11 cellular contexts compared by ENCODE assay signal in the genomic region with DNA sequence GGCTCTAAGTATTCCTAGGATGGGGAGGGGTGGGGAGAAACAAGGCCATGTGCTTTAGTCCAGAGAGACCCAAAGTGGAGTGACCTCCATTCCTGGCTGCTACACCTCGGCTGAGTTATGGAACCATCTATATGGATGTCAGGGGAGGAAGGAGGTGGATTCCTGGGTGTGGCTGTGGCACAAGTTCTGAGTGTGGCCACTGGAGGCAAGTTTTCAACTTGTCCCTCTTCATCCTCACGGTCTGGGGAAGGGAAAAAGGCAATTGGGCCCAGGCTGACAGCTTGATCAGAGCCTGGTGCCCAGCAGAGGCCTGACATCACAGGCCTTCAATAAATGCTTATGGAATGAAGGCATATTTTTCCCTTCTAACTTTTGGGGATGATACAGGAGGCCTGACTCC. TPM values are rescaled to one million over a fixed set of nuclear protein-coding genes. Genes with fewer than 3 reads are reported as not detected.
DNase-seq lines count a peak whose midpoint lies in the region; ATAC-seq and TF ChIP-seq lines count a peak whose summit lies in the region.
"Had no signal": no experiment of that assay in that cellular context is flagged by ENCODE, and none has a peak within 500 bp of the region (broad histone marks: within the 10 kb centered on the region; RNA-seq: fewer than 3 reads in every experiment).

No MANE protein-coding gene starts in this region.

- CTCF ChIA-PET in activated CD4-positive, alpha-beta T cell treated with anti-CD3 and anti-CD28 coated beads, Interleukin-2, amount 10 ng/mL, durations not matched to agents 7 days and 5 days (lab: Charles Lee), result interaction anchor here (0.6 kb wide), 2 partner anchors 11 to 88 kb away, joined by 3 to 4 read pairs; no protein-coding TSS in a partner anchor

- POLR2A ChIA-PET in activated CD4-positive, alpha-beta T cell treated with anti-CD3 and anti-CD28 coated beads, Interleukin-2, amount 10 ng/mL, durations not matched to agents 7 days and 5 days (lab: Charles Lee), result no interaction called here

- TF ChIP-seq EP300 in stomach (IDR thresholded peaks at IDR 0.05), result no peak

- H4K20me1 ChIP-seq in MM.1S (ENCODE audit: insufficient read depth, low read length), result no peaks in the 10 kb centered on the region

- 42 to 43% methylated on average over 1 to 2 of the region's 2 CpGs for WGBS in esophagus squamous epithelium, 2 donors
- 53 to 67% (median 64%) methylated on average over 2 of the region's 2 CpGs for WGBS in stomach, 5 donors

- no peak overlapping the region for H2AFZ ChIP-seq in MM.1S (ENCODE audit: low read length)

- peaks cover 40% of the 10 kb centered on the region for H3K4me1 Mint-ChIP-seq in activated CD4-positive, alpha-beta T cell treated with anti-CD3 and anti-CD28 coated beads, Interleukin-2, amount 10 ng/mL, durations not matched to agents 7 days and 5 days

- peak overlapping the region; percentile 9 for H3K27ac Mint-ChIP-seq in activated CD4-positive, alpha-beta T cell treated with anti-CD3 and anti-CD28 coated beads, Interleukin-2, amount 10 ng/mL, durations not matched to agents 7 days and 5 days

- ATAC-seq in RWPE2 (ENCODE audit: low read depth) (no peak), GM21529 (IDR thresholded peaks at IDR 0.05; ENCODE audit: unreplicated experiment) (no peak)

- H3K4me3 Mint-ChIP-seq in activated CD4-positive, alpha-beta T cell treated with anti-CD3 and anti-CD28 coated beads, Interleukin-2, amount 10 ng/mL, durations not matched to agents 7 days and 5 days, result peak overlapping the region; percentile 22

- peaks cover 8% of the 10 kb centered on the region for H3K36me3 Mint-ChIP-seq in activated CD4-positive, alpha-beta T cell treated with anti-CD3 and anti-CD28 coated beads, Interleukin-2, amount 10 ng/mL, durations not matched to agents 7 days and 5 days (ENCODE audit: low read depth)

- no peak overlapping the region for H3K9ac ChIP-seq in MM.1S (ENCODE audit: low read length)

- intact Hi-C loops in esophagus squamous epithelium (cut with DNase I) (no loop called here), stomach (cut with DNase I; ENCODE audit: low total_unique reads) (no loop called here)

- TF ChIP-seq CTCF in RWPE2 (IDR thresholded peaks at IDR 0.05; ENCODE audit: poor library complexity, severe bottlenecking) (peak; percentile 7), esophagus squamous epithelium (IDR thresholded peaks at IDR 0.05) (peak in 1 of 6 experiments; percentile 48), stomach (IDR thresholded peaks at IDR 0.05) (no peak), MM.1S (IDR thresholded peaks at IDR 0.05; ENCODE audit: low read length) (no peak)

- TF ChIP-seq POLR2A in esophagus squamous epithelium (IDR thresholded peaks at IDR 0.05) (no peak), stomach (IDR thresholded peaks at IDR 0.05) (no peak)

- peaks cover 6% of the 10 kb centered on the region; the same call in 1 of the 2 replicates for H3F3A ChIP-seq in MM.1S (ENCODE audit: insufficient read depth, low read length)

- H3K9me3 ChIP-seq in RWPE2 (ENCODE audit: severe bottlenecking), result no peaks in the 10 kb centered on the region
- H3K9me3 ChIP-seq in esophagus squamous epithelium, result no peaks in the 10 kb centered on the region
- H3K9me3 ChIP-seq in stomach, result no peaks in the 10 kb centered on the region
- H3K9me3 ChIP-seq in MM.1S (replicated peaks; ENCODE audit: insufficient read depth, low read length), result no peaks in the 10 kb centered on the region
- H3K9me3 ChIP-seq: thoracic aorta had no signal

- H3K4me1 ChIP-seq in RWPE2 (ENCODE audit: insufficient read depth, poor library complexity, severe bottlenecking), result peaks cover 13% of the 10 kb centered on the region
- H3K4me1 ChIP-seq in esophagus squamous epithelium, result peaks cover 20 to 53% (median 32%) of the 10 kb centered on the region in 3 donors
- peaks cover 18 to 53% (median 35%) of the 10 kb centered on the region in 4 donors for H3K4me1 ChIP-seq in stomach
- peaks cover 19% of the 10 kb centered on the region for H3K4me1 ChIP-seq in MM.1S (ENCODE audit: low read length)

- peaks cover 19% of the 10 kb centered on the region for H3K36me3 ChIP-seq in RWPE2 (ENCODE audit: low read depth)
- H3K36me3 ChIP-seq in esophagus squamous epithelium, result peaks cover 0 to 8% (median 0%) of the 10 kb centered on the region in 3 donors
- no peaks in the 10 kb centered on the region for H3K36me3 ChIP-seq in stomach
- H3K36me3 ChIP-seq in MM.1S (replicated peaks; ENCODE audit: insufficient read depth, low read length), result no peaks in the 10 kb centered on the region
- H3K36me3 ChIP-seq: thoracic aorta had no signal

- no peak for DNase-seq in activated CD4-positive, alpha-beta T cell treated with anti-CD3 and anti-CD28 coated beads, Interleukin-2, amount 10 ng/mL, durations not matched to agents 7 days and 5 days
- DNase-seq in activated CD4-positive, alpha-beta T cell treated with anti-CD3 and anti-CD28 coated beads for 4 hours, result no peak
- DNase-seq in RWPE2 (ENCODE audit: low spot score), result no peak
- DNase-seq in esophagus squamous epithelium (lab: John Stamatoyannopoulos, UW), result no peak
- no peak for DNase-seq in stomach
- no peak for DNase-seq in MM.1S
- no peak for DNase-seq in NCI-H446 (lab: John Stamatoyannopoulos, UW)
- DNase-seq: NCI-H1105; stimulated activated CD4-positive, alpha-beta T cell treated with anti-CD3 and anti-CD28 coated beads, Interleukin-1b, Interleukin-23, amount 100 ng/mL, for 48 hours had no signal

- H3K9me2 ChIP-seq in MM.1S (replicated peaks; ENCODE audit: insufficient read depth, low read length), result no peaks in the 10 kb centered on the region

- no peaks in the 10 kb centered on the region for H3K9me3 Mint-ChIP-seq in activated CD4-positive, alpha-beta T cell treated with anti-CD3 and anti-CD28 coated beads, Interleukin-2, amount 10 ng/mL, durations not matched to agents 7 days and 5 days

- peak overlapping the region; percentile 96 for H3K27ac ChIP-seq in RWPE2 (ENCODE audit: poor library complexity, severe bottlenecking)
- peak overlapping the region in 3 of 4 donors; percentile 92 to 96 (median 96) for H3K27ac ChIP-seq in esophagus squamous epithelium
- peak overlapping the region in 4 of 5 donors; percentile 91 to 99 (median 97) for H3K27ac ChIP-seq in stomach
- no peak overlapping the region for H3K27ac ChIP-seq in MM.1S (ENCODE audit: low read length)
- H3K27ac ChIP-seq: thoracic aorta had no signal

- H3K79me2 ChIP-seq in MM.1S (ENCODE audit: low read length), result peaks cover 29% of the 10 kb centered on the region

- H3K4me2 ChIP-seq in MM.1S (ENCODE audit: low read depth, low read length), result no peak overlapping the region

- H3K27me3 ChIP-seq in RWPE2 (ENCODE audit: insufficient read depth, poor library complexity, severe bottlenecking) (no peaks in the 10 kb centered on the region), esophagus squamous epithelium (peaks cover 0 to 10% (median 0%) of the 10 kb centered on the region in 4 donors), stomach (peaks cover 0 to 25% (median 0%) of the 10 kb centered on the region in 3 donors), MM.1S (replicated peaks; ENCODE audit: insufficient read depth, low read length) (no peaks in the 10 kb centered on the region)

- no peaks in the 10 kb centered on the region for H3K27me3 Mint-ChIP-seq in activated CD4-positive, alpha-beta T cell treated with anti-CD3 and anti-CD28 coated beads, Interleukin-2, amount 10 ng/mL, durations not matched to agents 7 days and 5 days

- H3K4me3 ChIP-seq in RWPE2 (ENCODE audit: severe bottlenecking) (no peak overlapping the region), esophagus squamous epithelium (no peak overlapping the region), stomach (no peak overlapping the region), MM.1S (ENCODE audit: low read length) (no peak overlapping the region)

RNA-seq across cellular contexts. Expression of a gene that starts 2.0 kb away (rescaled TPM):
- total RNA-seq in activated CD4-positive, alpha-beta T cell treated with anti-CD3 and anti-CD28 coated beads, Interleukin-2, amount 10 ng/mL, durations not matched to agents 7 days and 5 days, result 10 to 100 TPM; 64.2 to 65.8 TPM
- total RNA-seq in esophagus squamous epithelium, result 10 to 100 TPM; 21.8 to 39.2 (median 35.3) TPM
- 100 to 1,000 TPM in 3 of 5 donors, 10 to 100 TPM in 2; 46.3 to 149 (median 105) TPM for total RNA-seq in stomach
- polyA plus RNA-seq in stomach, result 10 to 100 TPM; 14.1 to 17.1 (median 14.3) TPM

RNA-seq across cellular contexts. Expression of a gene that starts 39.1 kb away (rescaled TPM):
- 10 to 100 TPM; 69.2 to 77.6 TPM for total RNA-seq in activated CD4-positive, alpha-beta T cell treated with anti-CD3 and anti-CD28 coated beads, Interleukin-2, amount 10 ng/mL, durations not matched to agents 7 days and 5 days
- total RNA-seq in esophagus squamous epithelium (10 to 100 TPM; 14.3 to 26.2 (median 20.0) TPM), stomach (10 to 100 TPM in 3 of 5 donors, 1 to 10 TPM in 2; 2.9 to 97.0 (median 22.3) TPM)
- polyA plus RNA-seq in stomach, result 10 to 100 TPM; 14.6 to 31.5 (median 24.6) TPM
